1 cellular context compared by ENCODE assay signal in the genomic region with DNA sequence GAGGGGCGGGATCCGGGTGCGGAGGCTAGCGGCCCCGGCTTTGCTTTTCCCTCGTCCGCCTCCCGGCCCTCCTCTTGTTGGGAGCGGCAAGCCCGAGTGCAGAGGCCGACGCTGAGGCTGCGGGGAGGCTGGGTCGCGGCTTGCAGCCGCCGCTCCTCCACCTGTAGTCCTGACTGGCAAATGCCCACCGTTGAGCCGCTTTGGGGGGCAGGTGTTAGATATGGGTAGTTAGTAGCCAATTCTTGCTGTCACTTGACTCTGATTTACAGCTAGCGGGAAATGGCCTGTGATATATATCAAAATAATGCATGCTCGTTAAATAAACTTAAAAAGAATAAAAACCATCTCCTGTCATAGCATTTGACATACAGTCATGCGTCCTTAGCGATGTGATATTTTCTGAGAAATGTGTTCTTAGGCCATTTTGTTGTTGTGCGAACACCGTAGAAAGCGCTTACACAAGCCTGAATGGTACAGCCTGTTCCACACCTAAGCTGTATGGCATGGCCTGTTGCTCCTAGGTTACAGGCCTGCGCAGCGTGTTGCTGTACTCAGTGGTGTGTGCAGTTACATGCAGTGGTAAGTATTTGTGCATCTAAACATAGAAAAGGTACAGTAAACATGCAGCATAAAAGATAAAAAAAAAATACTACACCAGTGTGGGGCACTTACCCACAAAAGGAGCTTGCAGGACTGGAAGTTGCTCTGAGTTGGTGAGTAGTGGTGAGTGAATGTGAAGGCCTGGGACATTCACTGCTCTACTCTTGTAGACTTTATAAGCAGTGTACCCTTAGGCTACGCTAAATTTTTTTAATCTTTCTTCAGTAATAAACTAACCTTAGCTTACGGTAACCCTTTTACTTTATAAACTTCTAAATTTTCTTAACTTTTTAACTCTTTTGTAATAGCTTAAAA.
TF ChIP-seq lines count a peak whose summit lies in the region.

No MANE protein-coding gene starts in this region.

TF ChIP-seq in GM12878, 131 proteins besides CTCF, POLR2A, EP300 and RAD21:
- TF ChIP-seq, protein P1, sequence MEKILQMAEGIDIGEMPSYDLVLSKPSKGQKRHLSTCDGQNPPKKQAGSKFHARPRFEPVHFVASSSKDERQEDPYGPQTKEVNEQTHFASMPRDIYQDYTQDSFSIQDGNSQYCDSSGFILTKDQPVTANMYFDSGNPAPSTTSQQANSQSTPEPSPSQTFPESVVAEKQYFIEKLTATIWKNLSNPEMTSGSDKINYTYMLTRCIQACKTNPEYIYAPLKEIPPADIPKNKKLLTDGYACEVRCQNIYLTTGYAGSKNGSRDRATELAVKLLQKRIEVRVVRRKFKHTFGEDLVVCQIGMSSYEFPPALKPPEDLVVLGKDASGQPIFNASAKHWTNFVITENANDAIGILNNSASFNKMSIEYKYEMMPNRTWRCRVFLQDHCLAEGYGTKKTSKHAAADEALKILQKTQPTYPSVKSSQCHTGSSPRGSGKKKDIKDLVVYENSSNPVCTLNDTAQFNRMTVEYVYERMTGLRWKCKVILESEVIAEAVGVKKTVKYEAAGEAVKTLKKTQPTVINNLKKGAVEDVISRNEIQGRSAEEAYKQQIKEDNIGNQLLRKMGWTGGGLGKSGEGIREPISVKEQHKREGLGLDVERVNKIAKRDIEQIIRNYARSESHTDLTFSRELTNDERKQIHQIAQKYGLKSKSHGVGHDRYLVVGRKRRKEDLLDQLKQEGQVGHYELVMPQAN (conservative IDR thresholded peaks at IDR 0.05) = 0 out of 2 replicates have a peak, but pooled peaks have one; percentile 11
- TF ChIP-seq ATF2 (IDR thresholded peaks at IDR 0.05; ENCODE audit: low read length) = no peak
- TF ChIP-seq MXI1 (IDR thresholded peaks at IDR 0.05; ENCODE audit: low read depth, low read length) = 0 out of 2 replicates have a peak, but pooled peaks have one; percentile 11
- 0 out of 2 replicates have a peak, but pooled peaks have one; percentile 17 for TF ChIP-seq SIN3A (IDR thresholded peaks at IDR 0.05; ENCODE audit: low read depth, low read length)
- TF ChIP-seq IKZF1 (conservative IDR thresholded peaks at IDR 0.05) = no peak
- TF ChIP-seq TARDBP (IDR thresholded peaks at IDR 0.05; ENCODE audit: borderline replicate concordance) = no peak
- no peak for TF ChIP-seq ASH2L (IDR thresholded peaks at IDR 0.05; ENCODE audit: borderline replicate concordance, low read depth)
- no peak for TF ChIP-seq HSF1 (IDR thresholded peaks at IDR 0.05; ENCODE audit: low read depth, low read length)
TF ChIP-seq in GM12878: peak in this region for 3.
